Comparison of ENCODE assay signal across 11 cellular contexts in the genomic region with DNA sequence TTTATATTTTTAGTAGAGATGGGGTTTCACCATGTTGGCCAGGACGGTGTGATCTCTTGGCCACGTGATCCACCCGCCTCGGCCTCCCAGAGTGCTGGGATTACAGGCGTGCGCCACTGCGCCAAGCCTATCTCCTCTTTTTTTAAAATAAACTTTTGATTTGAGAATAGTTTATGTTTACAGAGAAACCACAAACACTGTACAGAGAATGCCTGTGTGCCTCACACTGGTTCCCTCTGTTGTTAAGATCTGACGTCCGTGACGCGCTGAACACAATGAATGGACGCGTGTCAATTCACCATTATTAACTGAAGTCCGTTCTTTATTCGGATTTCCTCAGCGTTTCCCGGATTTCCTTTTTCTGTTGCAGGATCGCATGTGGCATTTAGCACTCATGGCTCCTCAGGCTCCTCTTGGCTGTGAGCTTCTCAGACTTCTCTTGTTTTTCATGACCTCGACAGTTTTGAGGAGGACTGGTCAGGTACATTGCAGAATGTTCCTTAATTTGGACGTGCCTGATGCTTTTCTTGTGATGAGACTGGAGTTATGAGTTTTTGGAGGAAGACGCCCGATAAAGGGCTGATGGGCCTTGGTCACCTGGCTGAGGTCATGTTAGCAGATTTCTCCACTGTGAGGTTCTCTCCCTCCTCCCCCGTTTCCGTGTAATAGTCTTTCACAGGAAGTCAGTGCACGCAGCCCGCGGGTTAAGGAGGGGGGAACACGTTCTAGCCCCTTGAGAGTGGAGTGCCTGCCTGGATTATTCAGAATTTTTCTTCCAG.
A peak's percentile ranks its signal among the peaks of the same experiment; 100 is the strongest.
DNase-seq lines count a peak whose midpoint lies in the region; ATAC-seq and TF ChIP-seq lines count a peak whose summit lies in the region.
"Had no signal": no experiment of that assay in that cellular context is flagged by ENCODE, and none has a peak within 500 bp of the region (broad histone marks: within the 10 kb centered on the region; RNA-seq: fewer than 3 reads in every experiment).

No MANE protein-coding gene starts in this region.

- TF ChIP-seq CTCF in activated B cell treated with CpG ODN at 0.5 μM for 24 hours (IDR thresholded peaks at IDR 0.05) (no peak), nephron progenitor cell (IDR thresholded peaks at IDR 0.05) (no peak)

- H3K4me1 Mint-ChIP-seq in activated B cell treated with CpG ODN at 0.5 μM for 24 hours (peaks cover 92% of the 10 kb centered on the region), nephron progenitor cell (peaks cover 41% of the 10 kb centered on the region)

- H3K9me3 Mint-ChIP-seq in activated B cell treated with CpG ODN at 0.5 μM for 24 hours (peaks cover 1% of the 10 kb centered on the region), nephron progenitor cell (peaks cover 2% of the 10 kb centered on the region)

- peak overlapping the region; percentile 82 for H3K4me3 Mint-ChIP-seq in activated B cell treated with CpG ODN at 0.5 μM for 24 hours
- H3K4me3 Mint-ChIP-seq in nephron progenitor cell, result no peak overlapping the region

- H3K36me3 Mint-ChIP-seq in activated B cell treated with CpG ODN at 0.5 μM for 24 hours (ENCODE audit: low read depth) (peaks cover 36% of the 10 kb centered on the region), nephron progenitor cell (ENCODE audit: low read depth) (peaks cover 1% of the 10 kb centered on the region)

- no peaks in the 10 kb centered on the region for H3K27me3 Mint-ChIP-seq in activated B cell treated with CpG ODN at 0.5 μM for 24 hours
- H3K27me3 Mint-ChIP-seq in nephron progenitor cell (ENCODE audit: low read depth, poor library complexity), result peaks cover 64% of the 10 kb centered on the region

- intact Hi-C loops in activated B cell treated with CpG ODN at 0.5 μM for 24 hours (cut with micrococcal nuclease), result loop anchor here (1.0 to 10.0 kb wide), 3 partner anchors 25 to 384 kb away; partner anchors contain the start of gene ATPSCKMT

- ATAC-seq in activated CD4-positive, CD25-positive, alpha-beta regulatory T cell treated with anti-CD3 and anti-CD28 coated beads, Interleukin-2, amount 50 U/mL, for 24 hours, result no peak
- ATAC-seq in activated B cell treated with CpG ODN at 0.5 μM for 24 hours (ENCODE audit: low read depth) (no peak), HG03354 (IDR thresholded peaks at IDR 0.05; ENCODE audit: poor library complexity, severe bottlenecking, unreplicated experiment) (no peak)

- DNase-seq in activated CD4-positive, CD25-positive, alpha-beta regulatory T cell (lab: John Stamatoyannopoulos, UW), result peak in 3 of 4 experiments; percentile 9 to 17 (median 13)
- DNase-seq in activated B cell treated with CpG ODN at 0.5 μM for 24 hours (no peak), dermis blood vessel endothelial cell (peak; percentile 94), nephron progenitor cell (no peak), GOT3 (lab: John Stamatoyannopoulos, UW) (no peak)
- DNase-seq in stimulated activated CD8-positive, alpha-beta memory T cell treated with anti-CD3 and anti-CD28 coated beads, Interleukin-4, amount 100 ng/mL, for 48 hours, result peak; percentile 75
- DNase-seq: cortex of kidney, NCI-H2029, testis had no signal

- CTCF ChIA-PET in activated B cell treated with CpG ODN at 0.5 μM for 24 hours (lab: Charles Lee), result interaction anchor here (1.3 to 1.9 kb wide), 3 partner anchors 23 to 71 kb away, joined by 3 to 7 read pairs (median 4); no protein-coding TSS in a partner anchor

- POLR2A ChIA-PET in activated B cell treated with CpG ODN at 0.5 μM for 24 hours (lab: Charles Lee), result interaction anchor here (0.7 to 6.4 kb wide), 17 partner anchors 12 to 384 kb away, joined by 3 to 158 read pairs (median 10); partner anchors contain the start of genes ANKRD33B, ATPSCKMT, CCT5 and DAP

- H3K27ac Mint-ChIP-seq in activated B cell treated with CpG ODN at 0.5 μM for 24 hours (peak overlapping the region; percentile 99), nephron progenitor cell (no peak overlapping the region)

Comparison
In these comparisons a context has a peak if more than half of its experiments do, and no peak if none do; other contexts are left out.
1. DNase-seq: peak in activated CD4-positive, CD25-positive, alpha-beta regulatory T cell (3 of 4), dermis blood vessel endothelial cell (single experiment) and stimulated activated CD8-positive, alpha-beta memory T cell treated with anti-CD3 and anti-CD28 coated beads, Interleukin-4, amount 100 ng/mL, for 48 hours (single experiment); none in activated B cell treated with CpG ODN at 0.5 μM for 24 hours (single experiment), nephron progenitor cell (single experiment) and GOT3 (single experiment).